ENCODE assay signal across 8 cellular contexts in the genomic region with DNA sequence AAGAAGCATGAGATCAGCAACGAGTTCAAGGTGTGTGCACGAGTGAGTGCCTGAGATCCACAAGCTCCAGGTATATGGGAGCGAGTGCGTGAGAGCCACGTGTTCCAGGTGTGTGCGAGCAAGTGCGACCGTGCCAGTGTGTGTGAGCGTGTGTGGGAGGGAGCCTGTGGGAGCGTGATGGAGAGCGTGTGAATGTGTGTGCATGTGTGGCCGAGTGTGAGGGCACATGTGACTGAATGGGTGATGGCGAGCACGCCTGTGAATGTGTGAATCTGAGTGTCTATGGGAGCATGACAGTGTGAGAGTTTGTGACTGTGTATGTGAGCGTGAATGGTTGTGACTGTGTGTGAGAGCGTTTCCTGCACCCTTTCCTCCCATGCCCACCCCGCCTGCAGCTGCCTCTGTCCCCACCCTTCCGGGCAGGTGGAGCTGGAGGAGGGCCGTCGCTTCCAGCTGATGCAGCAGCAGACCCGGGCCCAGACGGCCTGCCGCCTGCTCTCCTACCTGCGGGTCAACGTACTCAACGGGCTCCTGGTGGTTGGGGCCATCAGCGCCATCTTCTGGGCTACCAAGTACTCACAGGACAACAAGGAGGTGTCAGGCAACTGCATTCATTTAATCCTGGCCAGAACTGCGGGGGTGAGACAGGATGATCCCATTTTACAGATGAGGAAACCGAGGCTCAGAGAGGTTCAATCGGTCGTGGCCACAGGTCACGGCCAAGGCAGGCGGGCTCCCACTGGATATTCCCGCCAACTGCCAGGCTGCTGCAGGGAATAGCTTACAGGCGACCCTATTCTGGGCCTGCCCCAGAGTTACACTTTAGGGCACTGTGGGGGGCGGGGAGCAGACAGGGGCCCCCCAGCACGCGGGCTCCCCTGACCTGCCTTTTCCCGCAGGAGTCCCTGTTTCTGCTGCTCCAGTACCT. TPM values are rescaled to one million over a fixed set of nuclear protein-coding genes. Genes with fewer than 3 reads are reported as not detected.
A peak's percentile ranks its signal among the peaks of the same experiment; 100 is the strongest.
DNase-seq lines count a peak whose midpoint lies in the region; ATAC-seq and TF ChIP-seq lines count a peak whose summit lies in the region.

No MANE protein-coding gene starts in this region.

- no peaks in the 10 kb centered on the region for H3K27me3 Mint-ChIP-seq in activated CD8-positive, alpha-beta memory T cell treated with anti-CD3 and anti-CD28 coated beads, Interleukin-2, amount 10 ng/mL, durations not matched to agents 7 days and 5 days
- peaks cover 30% of the 10 kb centered on the region for H3K27me3 Mint-ChIP-seq in progenitor cell of endocrine pancreas

- no peak overlapping the region for H3K4me3 ChIP-seq in epithelial cell of esophagus (ENCODE audit: low read length)

- no peaks in the 10 kb centered on the region for H3K9me3 Mint-ChIP-seq in activated CD8-positive, alpha-beta memory T cell treated with anti-CD3 and anti-CD28 coated beads, Interleukin-2, amount 10 ng/mL, durations not matched to agents 7 days and 5 days (ENCODE audit: low read depth)
- H3K9me3 Mint-ChIP-seq in progenitor cell of endocrine pancreas (ENCODE audit: low read depth) = no peaks in the 10 kb centered on the region

- peak; percentile 77 for DNase-seq in Right ventricle myocardium superior
- no peak for DNase-seq in cardiac septum (ENCODE audit: low spot score)
- peak; percentile 31 for DNase-seq in NCI-H82 treated with DMSO at 0.1 percent for 48 hours (lab: John Stamatoyannopoulos, UW; ENCODE audit: unreplicated experiment)
- DNase-seq in activated CD8-positive, alpha-beta memory T cell treated with anti-CD3 and anti-CD28 coated beads, Interleukin-2, amount 10 ng/mL, durations not matched to agents 7 days and 5 days = peak; percentile 89
- DNase-seq in epithelial cell of esophagus (ENCODE audit: low read depth) = peak; percentile 78
- peak; percentile 39 for DNase-seq in progenitor cell of endocrine pancreas (ENCODE audit: low spot score, unreplicated experiment)

- intact Hi-C loops in Right ventricle myocardium superior (cut with DNase I) = no loop called here
- intact Hi-C loops in cardiac septum (cut with DNase I) = no loop called here

- CTCF ChIA-PET in activated CD8-positive, alpha-beta memory T cell treated with anti-CD3 and anti-CD28 coated beads, Interleukin-2, amount 10 ng/mL, durations not matched to agents 7 days and 5 days (lab: Charles Lee) = interaction anchor here (1.0 to 17.0 kb wide), 15 partner anchors 9 to 729 kb away, joined by 3 to 257 read pairs (median 6); partner anchors contain the start of genes AFMID, TK1, TMC6 and TMC8

- peak overlapping the region; percentile 81 for H3K27ac Mint-ChIP-seq in activated CD8-positive, alpha-beta memory T cell treated with anti-CD3 and anti-CD28 coated beads, Interleukin-2, amount 10 ng/mL, durations not matched to agents 7 days and 5 days
- H3K27ac Mint-ChIP-seq in progenitor cell of endocrine pancreas = no peak overlapping the region

- H3K4me3 Mint-ChIP-seq in activated CD8-positive, alpha-beta memory T cell treated with anti-CD3 and anti-CD28 coated beads, Interleukin-2, amount 10 ng/mL, durations not matched to agents 7 days and 5 days = peak overlapping the region; percentile 72
- no peak overlapping the region for H3K4me3 Mint-ChIP-seq in progenitor cell of endocrine pancreas (ENCODE audit: low read depth)

- peak; percentile 34 for ATAC-seq in Right ventricle myocardium superior (ENCODE audit: poor library complexity)
- ATAC-seq in activated CD8-positive, alpha-beta memory T cell treated with anti-CD3 and anti-CD28 coated beads, Interleukin-2, amount 10 ng/mL, durations not matched to agents 7 days and 5 days = peak; percentile 18
- no peak for ATAC-seq in GM21786 (IDR thresholded peaks at IDR 0.05; ENCODE audit: unreplicated experiment)
- ATAC-seq in HG02884 (IDR thresholded peaks at IDR 0.05; ENCODE audit: unreplicated experiment) = no peak

- peak; percentile 67 for TF ChIP-seq CTCF in epithelial cell of esophagus (IDR thresholded peaks at IDR 0.05; ENCODE audit: insufficient read depth, low read depth, low read length, missing control alignments)
- peak; percentile 59 for TF ChIP-seq CTCF in progenitor cell of endocrine pancreas (IDR thresholded peaks at IDR 0.05; ENCODE audit: unreplicated experiment)

- H3K36me3 Mint-ChIP-seq in activated CD8-positive, alpha-beta memory T cell treated with anti-CD3 and anti-CD28 coated beads, Interleukin-2, amount 10 ng/mL, durations not matched to agents 7 days and 5 days = peaks cover 58% of the 10 kb centered on the region
- H3K36me3 Mint-ChIP-seq in progenitor cell of endocrine pancreas (ENCODE audit: insufficient read depth) = no peaks in the 10 kb centered on the region

- H3K4me1 Mint-ChIP-seq in activated CD8-positive, alpha-beta memory T cell treated with anti-CD3 and anti-CD28 coated beads, Interleukin-2, amount 10 ng/mL, durations not matched to agents 7 days and 5 days = peaks cover 76% of the 10 kb centered on the region
- H3K4me1 Mint-ChIP-seq in progenitor cell of endocrine pancreas (ENCODE audit: low read depth) = peaks cover 2% of the 10 kb centered on the region

RNA-seq across cellular contexts. Expression of gene TMC8, which starts 3.7 kb away (rescaled TPM):
- total RNA-seq in Right ventricle myocardium superior (1.6 TPM), cardiac septum (2.2 TPM), progenitor cell of endocrine pancreas (0.12 and 0.58 TPM in 2 replicates)
- 100 to 1,000 TPM; 251 to 292 TPM for total RNA-seq in activated CD8-positive, alpha-beta memory T cell treated with anti-CD3 and anti-CD28 coated beads, Interleukin-2, amount 10 ng/mL, durations not matched to agents 7 days and 5 days

RNA-seq across cellular contexts. Expression of gene TMC6, which starts 5.7 kb away (rescaled TPM):
- total RNA-seq in Right ventricle myocardium superior = 57.2 TPM
- 80.1 TPM for total RNA-seq in cardiac septum
- 100 to 1,000 TPM; 347 to 431 TPM for total RNA-seq in activated CD8-positive, alpha-beta memory T cell treated with anti-CD3 and anti-CD28 coated beads, Interleukin-2, amount 10 ng/mL, durations not matched to agents 7 days and 5 days
- total RNA-seq in progenitor cell of endocrine pancreas = 125 and 134 TPM in 2 replicates

RNA-seq across cellular contexts. Expression of gene C17orf99, which starts 11.9 kb away (rescaled TPM):
- total RNA-seq in Right ventricle myocardium superior (not detected), cardiac septum (not detected), progenitor cell of endocrine pancreas (not detected in 2 replicates)
- not detected for total RNA-seq in activated CD8-positive, alpha-beta memory T cell treated with anti-CD3 and anti-CD28 coated beads, Interleukin-2, amount 10 ng/mL, durations not matched to agents 7 days and 5 days

RNA-seq across cellular contexts. Expression of gene SYNGR2, which starts 34.1 kb away (rescaled TPM):
- total RNA-seq in Right ventricle myocardium superior = 99.8 TPM
- 116 TPM for total RNA-seq in cardiac septum
- 10 to 100 TPM; 41.2 to 80.3 TPM for total RNA-seq in activated CD8-positive, alpha-beta memory T cell treated with anti-CD3 and anti-CD28 coated beads, Interleukin-2, amount 10 ng/mL, durations not matched to agents 7 days and 5 days
- 50.5 and 51.5 TPM in 2 replicates for total RNA-seq in progenitor cell of endocrine pancreas

RNA-seq across cellular contexts. Expression of gene TK1, which starts 52.6 kb away (rescaled TPM):
- total RNA-seq in Right ventricle myocardium superior = 2.6 TPM
- 1.2 TPM for total RNA-seq in cardiac septum
- 100 to 1,000 TPM; 145 to 164 TPM for total RNA-seq in activated CD8-positive, alpha-beta memory T cell treated with anti-CD3 and anti-CD28 coated beads, Interleukin-2, amount 10 ng/mL, durations not matched to agents 7 days and 5 days
- 27.9 and 29.1 TPM in 2 replicates for total RNA-seq in progenitor cell of endocrine pancreas

Comparison
In these comparisons a context has a peak if more than half of its experiments do, and no peak if none do; other contexts are left out.
1. ATAC-seq: peak in Right ventricle myocardium superior (single experiment) and activated CD8-positive, alpha-beta memory T cell treated with anti-CD3 and anti-CD28 coated beads, Interleukin-2, amount 10 ng/mL, durations not matched to agents 7 days and 5 days (single experiment); none in GM21786 (single experiment) and HG02884 (single experiment).
2. RNA of gene TMC8, which starts 3.7 kb away (total RNA-seq): 251 to 292 TPM in activated CD8-positive, alpha-beta memory T cell treated with anti-CD3 and anti-CD28 coated beads, Interleukin-2, amount 10 ng/mL, durations not matched to agents 7 days and 5 days; 2.2 TPM in cardiac septum (single experiment), 1.6 TPM in Right ventricle myocardium superior (single experiment) and 0.12 to 0.58 TPM in progenitor cell of endocrine pancreas; every median in the first group is over 10 times any median in the second.